1 cellular context compared by ENCODE assay signal in genomic region chr5:148740966-148741742, GRCh38.
TF ChIP-seq lines count a peak whose summit lies in the region.

No MANE protein-coding gene starts in this region.

TF ChIP-seq in WTC11, 78 proteins besides CTCF, POLR2A, EP300 and RAD21 (continued from another document):
- no peak for TF ChIP-seq ZNF425 (CRISPR knock-in tag; conservative IDR thresholded peaks at IDR 0.05)
- no peak for TF ChIP-seq IRF1 (CRISPR knock-in tag; IDR thresholded peaks at IDR 0.05)
- TF ChIP-seq PRRX2 (CRISPR knock-in tag; IDR thresholded peaks at IDR 0.05) = no peak
- TF ChIP-seq ELF4 (CRISPR knock-in tag; IDR thresholded peaks at IDR 0.05; ENCODE audit: low read depth) = no peak
- no peak for TF ChIP-seq HMGA2 (CRISPR knock-in tag; IDR thresholded peaks at IDR 0.05)
